Comparison of ENCODE assay signal across 1 cellular context in genomic region chr9:116102596-116102995, GRCh38.
TF ChIP-seq lines count a peak whose summit lies in the region.

No MANE protein-coding gene starts in this region.

TF ChIP-seq in A549, 52 proteins besides CTCF, POLR2A, EP300 and RAD21 (continued from another document):
- no peak for TF ChIP-seq PBX3 (IDR thresholded peaks at IDR 0.05)
- no peak for TF ChIP-seq CEBPB (IDR thresholded peaks at IDR 0.05)
- no peak for TF ChIP-seq RARB (CRISPR knock-in tag; IDR thresholded peaks at IDR 0.05)
- TF ChIP-seq POLR2AphosphoS2 (conservative IDR thresholded peaks at IDR 0.05; ENCODE audit: low read length) = no peak
- TF ChIP-seq REST (IDR thresholded peaks at IDR 0.05) = no peak
- TF ChIP-seq CBX2 (IDR thresholded peaks at IDR 0.05; ENCODE audit: borderline replicate concordance, low read depth) = no peak
- no peak for TF ChIP-seq MAX (IDR thresholded peaks at IDR 0.05)
- TF ChIP-seq HOXA7 (CRISPR knock-in tag; IDR thresholded peaks at IDR 0.05) = no peak
- no peak for TF ChIP-seq ESRRA (IDR thresholded peaks at IDR 0.05; ENCODE audit: borderline replicate concordance, low read length)
- no peak for TF ChIP-seq HES2 (IDR thresholded peaks at IDR 0.05)
- no peak for TF ChIP-seq ELK1 (IDR thresholded peaks at IDR 0.05; ENCODE audit: low read depth, low read length)
- TF ChIP-seq RNF2 (IDR thresholded peaks at IDR 0.05; ENCODE audit: borderline replicate concordance, low read depth) = no peak
- TF ChIP-seq RFX5 (IDR thresholded peaks at IDR 0.05) = no peak
- TF ChIP-seq BHLHE40 (IDR thresholded peaks at IDR 0.05; ENCODE audit: low read depth, low read length) = no peak
- TF ChIP-seq HMGXB4 (CRISPR knock-in tag; IDR thresholded peaks at IDR 0.05; ENCODE audit: borderline replicate concordance) = no peak
